1 cellular context compared by ENCODE assay signal in genomic region chr10:1172256-1172975, GRCh38.
TF ChIP-seq lines count a peak whose summit lies in the region.

No MANE protein-coding gene starts in this region.

TF ChIP-seq in K562, 482 proteins besides CTCF, POLR2A, EP300 and RAD21 (continued from another document):
- no peak for TF ChIP-seq VEZF1 (CRISPR knock-in tag; IDR thresholded peaks at IDR 0.05)
- no peak for TF ChIP-seq ZNF354B (CRISPR knock-in tag; IDR thresholded peaks at IDR 0.05)
- TF ChIP-seq TGIF2 (CRISPR knock-in tag; IDR thresholded peaks at IDR 0.05) = no peak
- TF ChIP-seq GABPB2 (CRISPR knock-in tag; conservative IDR thresholded peaks at IDR 0.05) = no peak
- TF ChIP-seq CBX3 (IDR thresholded peaks at IDR 0.05; ENCODE audit: borderline replicate concordance in 1 of 2, low read length in 2 of 2) = no peak
- no peak for TF ChIP-seq NFXL1 (CRISPR knock-in tag; IDR thresholded peaks at IDR 0.05)
